9 cellular contexts compared by ENCODE assay signal in the genomic region with DNA sequence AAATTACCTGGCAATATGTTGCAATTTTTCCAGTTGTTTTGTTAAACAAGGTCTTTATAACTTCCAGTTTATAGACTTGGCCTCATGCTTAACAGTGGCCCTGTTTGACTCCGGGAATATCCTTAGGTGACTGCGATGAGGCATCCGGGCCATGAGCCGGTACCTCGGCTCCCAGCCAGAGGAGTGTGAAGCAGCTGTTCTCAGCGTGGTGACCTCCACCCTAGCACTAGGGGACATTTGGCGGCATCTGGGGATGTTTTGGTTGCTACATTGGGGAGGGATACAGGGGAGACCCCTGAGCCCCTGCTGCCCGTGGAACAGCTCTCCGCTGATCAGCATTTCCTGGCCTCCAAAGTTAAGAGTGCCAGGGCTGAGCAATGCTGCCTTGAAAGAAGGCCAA.
"Had no signal": no experiment of that assay in that cellular context is flagged by ENCODE, and none has a peak within 500 bp of the region (broad histone marks: within the 10 kb centered on the region; RNA-seq: fewer than 3 reads in every experiment).

No MANE protein-coding gene starts in this region.

- H3K4me3 ChIP-seq: GM23338, HAP-1, K562 had no signal

- H3K4me1 ChIP-seq: HAP-1 had no signal

- H3K9me3 ChIP-seq: HAP-1 had no signal

- H3K27ac ChIP-seq: HL-60 had no signal

- H3K9me3 Mint-ChIP-seq: GM23338 had no signal

- FAIRE-seq: HTR-8/SVneo, K562 had no signal

- H3K4me2 ChIP-seq: GM23338 had no signal

- H3K36me3 ChIP-seq: HAP-1 had no signal

- H3K4me3 Mint-ChIP-seq: GM23338, HFFc6 had no signal

- DNase-seq: H7, HFFc6, IMR-90 had no signal

- H3K4me1 Mint-ChIP-seq: GM23338 had no signal

- H2AFZ ChIP-seq: GM23338 had no signal

- ATAC-seq: GM23338, HCT116, K562 had no signal

- H3K27ac Mint-ChIP-seq: GM23338, HFFc6 had no signal
